In the genomic region with DNA sequence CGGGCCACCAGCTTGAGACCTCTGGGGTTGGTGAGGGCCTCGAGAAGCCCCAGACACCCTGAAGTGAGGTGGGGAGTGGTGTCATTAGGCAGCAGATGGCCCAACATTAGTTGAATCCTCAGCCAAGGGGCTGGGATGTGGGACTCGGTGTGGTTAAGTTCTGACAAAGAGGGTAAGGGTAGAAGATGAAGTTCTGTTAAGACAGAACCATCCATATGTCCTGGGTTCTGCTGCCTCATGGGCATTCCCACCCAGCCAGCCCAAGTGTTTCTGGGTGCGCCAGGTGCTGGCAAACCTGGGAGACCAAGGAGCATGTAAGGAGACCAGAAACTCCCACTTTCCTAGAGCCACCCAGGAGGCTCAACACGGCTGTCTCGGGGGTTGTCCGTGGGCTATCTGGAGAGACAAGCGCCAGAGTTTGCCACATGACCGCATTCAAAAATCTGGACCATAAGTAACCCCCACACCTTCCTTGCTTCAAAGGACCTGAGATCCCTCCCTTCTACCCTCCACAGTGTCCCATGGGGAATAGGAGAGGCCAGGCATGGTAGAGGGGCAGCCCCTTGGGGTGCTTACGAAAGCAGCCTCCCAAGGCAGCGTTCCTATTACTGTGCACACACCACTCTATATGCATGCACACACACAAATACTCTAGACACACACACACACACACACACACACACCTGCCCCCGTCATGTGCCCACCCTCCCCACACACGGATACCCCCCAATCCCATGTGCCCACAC, we compare ENCODE assay signal across 1 cellular context.
TF ChIP-seq lines count a peak whose summit lies in the region.

No MANE protein-coding gene starts in this region.

TF ChIP-seq in GM12878, 131 proteins besides CTCF, POLR2A, EP300 and RAD21 (continued from another document):
- TF ChIP-seq USF2 (IDR thresholded peaks at IDR 0.05; ENCODE audit: borderline replicate concordance, low read depth, low read length) (no peak), ASH2L (IDR thresholded peaks at IDR 0.05; ENCODE audit: borderline replicate concordance, low read depth) (no peak), CREB1 (IDR thresholded peaks at IDR 0.05; ENCODE audit: low read depth) (no peak), CBX5 (IDR thresholded peaks at IDR 0.05; ENCODE audit: low read depth) (no peak), JUND (IDR thresholded peaks at IDR 0.05; ENCODE audit: low read depth, low read length) (no peak), STAT3 (IDR thresholded peaks at IDR 0.05; ENCODE audit: low read depth, low read length) (no peak), NFXL1 (IDR thresholded peaks at IDR 0.05; ENCODE audit: borderline replicate concordance) (no peak), ZBED1 (IDR thresholded peaks at IDR 0.05; ENCODE audit: borderline replicate concordance) (no peak), SP1 (IDR thresholded peaks at IDR 0.05; ENCODE audit: low read depth, low read length) (no peak), FOXK2 (IDR thresholded peaks at IDR 0.05) (no peak)
